9 cellular contexts compared by ENCODE assay signal in the genomic region with DNA sequence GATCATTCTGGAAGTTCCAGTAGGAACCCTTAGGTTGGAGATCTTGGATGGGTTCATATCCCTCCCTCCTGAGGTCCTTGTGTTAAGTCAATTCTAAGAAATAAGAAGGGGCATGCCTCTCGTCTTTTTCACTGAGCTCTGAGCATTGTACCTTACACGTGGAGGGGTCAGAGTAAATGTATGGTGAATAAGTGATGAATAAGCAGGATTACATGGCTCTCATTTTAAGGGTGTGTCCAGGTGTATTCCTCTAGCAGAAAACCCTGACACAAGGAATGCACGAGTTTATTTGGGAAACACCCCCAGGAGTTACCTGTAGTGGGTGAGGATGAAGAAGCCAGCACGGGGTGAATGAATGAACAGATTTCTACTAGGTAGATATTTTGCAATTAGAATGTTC.
"Had no signal": no experiment of that assay in that cellular context is flagged by ENCODE, and none has a peak within 500 bp of the region (broad histone marks: within the 10 kb centered on the region; RNA-seq: fewer than 3 reads in every experiment).

No MANE protein-coding gene starts in this region.

- ATAC-seq: HCT116, K562 had no signal

- H3K36me3 ChIP-seq: HAP-1 had no signal

- DNase-seq: GM23248, GOT3, H7, HFFc6, IMR-90 had no signal

- H3K4me3 Mint-ChIP-seq: HFFc6 had no signal

- FAIRE-seq: K562 had no signal

- H3K27ac ChIP-seq: GM23248, HL-60 had no signal

- H3K4me1 ChIP-seq: HAP-1 had no signal

- H3K4me3 ChIP-seq: GM23248, HAP-1, K562 had no signal

- H3K9ac ChIP-seq: GM23248 had no signal

- H3K27ac Mint-ChIP-seq: HFFc6 had no signal

- H3K9me3 ChIP-seq: HAP-1 had no signal

- H2AFZ ChIP-seq: GM23248 had no signal
